19 cellular contexts compared by ENCODE assay signal in genomic region chr1:104630567-104630966, GRCh38.
DNase-seq lines count a peak whose midpoint lies in the region; ATAC-seq and TF ChIP-seq lines count a peak whose summit lies in the region.
"Had no signal": no experiment of that assay in that cellular context is flagged by ENCODE, and none has a peak within 500 bp of the region (broad histone marks: within the 10 kb centered on the region; RNA-seq: fewer than 3 reads in every experiment).

No MANE protein-coding gene starts in this region.

- no peak overlapping the region for H3K27ac ChIP-seq in SU-DHL-6 (ENCODE audit: low read depth, low read length)
- no peak overlapping the region for H3K27ac ChIP-seq in osteoblast (ENCODE audit: low read depth, low read length)

- H2AFZ ChIP-seq in SU-DHL-6 (ENCODE audit: low read depth, low read length, severe bottlenecking) (peak overlapping the region; percentile 4), osteoblast (ENCODE audit: low read length) (no peak overlapping the region)
- H2AFZ ChIP-seq: GM23338 had no signal

- H3K9me2 ChIP-seq in SU-DHL-6 (replicated peaks; ENCODE audit: insufficient read depth, low read length) = no peaks in the 10 kb centered on the region

- no peak overlapping the region for H3K4me2 ChIP-seq in SU-DHL-6 (ENCODE audit: low read depth, low read length, poor library complexity, severe bottlenecking)
- no peak overlapping the region for H3K4me2 ChIP-seq in osteoblast (ENCODE audit: insufficient read depth, low read length)
- H3K4me2 ChIP-seq: GM23338 had no signal

- H3K4me3 Mint-ChIP-seq in T-helper 1 cell treated with Interleukin-12 subunit alpha and Interleukin-12 subunit beta and Interleukin-4 antibody, amounts not matched to agents 30 μg/mL and 1 μg/mL, for 36 hours = no peak overlapping the region
- H3K4me3 Mint-ChIP-seq: CD4-positive, CD25-positive, alpha-beta regulatory T cell; CD8-positive, alpha-beta memory T cell; GM23338; HFFc6 had no signal

- no peaks in the 10 kb centered on the region for H3K36me3 Mint-ChIP-seq in T-helper 1 cell treated with Interleukin-12 subunit alpha and Interleukin-12 subunit beta and Interleukin-4 antibody, amounts not matched to agents 30 μg/mL and 1 μg/mL, for 36 hours (ENCODE audit: low read depth)
- H3K36me3 Mint-ChIP-seq: CD4-positive, CD25-positive, alpha-beta regulatory T cell; CD8-positive, alpha-beta memory T cell; IgD-negative memory B cell had no signal

- no peak for ATAC-seq in GM21360 (IDR thresholded peaks at IDR 0.05; ENCODE audit: unreplicated experiment)
- ATAC-seq: GM23338, HCT116, HepG2 had no signal

- H3K4me1 Mint-ChIP-seq in T-helper 1 cell treated with Interleukin-12 subunit alpha and Interleukin-12 subunit beta and Interleukin-4 antibody, amounts not matched to agents 30 μg/mL and 1 μg/mL, for 36 hours (ENCODE audit: low read depth) = no peaks in the 10 kb centered on the region
- H3K4me1 Mint-ChIP-seq: CD4-positive, CD25-positive, alpha-beta regulatory T cell; CD8-positive, alpha-beta memory T cell; GM23338 had no signal

- no peaks in the 10 kb centered on the region for H3K27me3 ChIP-seq in SU-DHL-6 (ENCODE audit: low read length)
- H3K27me3 ChIP-seq in osteoblast (ENCODE audit: insufficient read depth, low read length) = no peaks in the 10 kb centered on the region
- H3K27me3 ChIP-seq: BE2C had no signal

- H3K36me3 ChIP-seq in SU-DHL-6 (ENCODE audit: low read length) (no peaks in the 10 kb centered on the region), osteoblast (ENCODE audit: insufficient read depth, low read length) (no peaks in the 10 kb centered on the region)
- H3K36me3 ChIP-seq: BE2C had no signal

- H3K9ac ChIP-seq in SU-DHL-6 (ENCODE audit: low read length) = no peak overlapping the region

- H3K79me2 ChIP-seq in SU-DHL-6 (ENCODE audit: insufficient read depth, low read length) (no peaks in the 10 kb centered on the region), osteoblast (ENCODE audit: insufficient read depth, low read length) (no peaks in the 10 kb centered on the region)

- H3F3A ChIP-seq in SU-DHL-6 (ENCODE audit: insufficient read depth) = no peaks in the 10 kb centered on the region

- H3K27me3 Mint-ChIP-seq in T-helper 1 cell treated with Interleukin-12 subunit alpha and Interleukin-12 subunit beta and Interleukin-4 antibody, amounts not matched to agents 30 μg/mL and 1 μg/mL, for 36 hours (ENCODE audit: low read depth) = no peaks in the 10 kb centered on the region
- H3K27me3 Mint-ChIP-seq: CD4-positive, CD25-positive, alpha-beta regulatory T cell; CD8-positive, alpha-beta memory T cell; IgD-negative memory B cell had no signal

- peak overlapping the region; percentile 7 for H3K27ac Mint-ChIP-seq in T-helper 1 cell treated with Interleukin-12 subunit alpha and Interleukin-12 subunit beta and Interleukin-4 antibody, amounts not matched to agents 30 μg/mL and 1 μg/mL, for 36 hours
- H3K27ac Mint-ChIP-seq: CD4-positive, CD25-positive, alpha-beta regulatory T cell; CD8-positive, alpha-beta memory T cell; GM23338; HFFc6; IgD-negative memory B cell had no signal

- TF ChIP-seq CTCF in SU-DHL-6 (IDR thresholded peaks at IDR 0.05; ENCODE audit: insufficient read depth, low read length, poor library complexity, severe bottlenecking) (no peak), osteoblast (IDR thresholded peaks at IDR 0.05; ENCODE audit: extremely low read depth, low read depth, low read length) (no peak)

- DNase-seq in T-helper 1 cell (no peak), osteoblast (ENCODE audit: insufficient read length, low spot score, missing footprints) (peak; percentile 10), NCI-H146 (lab: John Stamatoyannopoulos, UW) (no peak)
- DNase-seq: BE2C; C1 segment of cervical spinal cord; CD4-positive, CD25-positive, alpha-beta regulatory T cell; CD8-positive, alpha-beta memory T cell; COR-L47; DMS 273 treated with DMSO at 0.1 percent for 48 hours; DMS79; GDM1; HFFc6 had no signal

- no peaks in the 10 kb centered on the region for H4K20me1 ChIP-seq in SU-DHL-6 (ENCODE audit: low read depth, low read length)
- H4K20me1 ChIP-seq in osteoblast (ENCODE audit: insufficient read depth, low read length) = no peaks in the 10 kb centered on the region

- H3K4me1 ChIP-seq in osteoblast (ENCODE audit: insufficient read depth, low read length) = no peaks in the 10 kb centered on the region

- no peaks in the 10 kb centered on the region for H3K9me3 ChIP-seq in SU-DHL-6 (ENCODE audit: insufficient read depth, low read length)
- H3K9me3 ChIP-seq in osteoblast (ENCODE audit: low read depth, low read length) = no peaks in the 10 kb centered on the region
- H3K9me3 ChIP-seq: BE2C had no signal

- H3K4me3 ChIP-seq in SU-DHL-6 (ENCODE audit: insufficient read depth, low read length, poor library complexity, severe bottlenecking) = no peak overlapping the region
- H3K4me3 ChIP-seq in osteoblast (ENCODE audit: insufficient read depth, low read length) = no peak overlapping the region
- H3K4me3 ChIP-seq: GM23338 had no signal

- peaks cover under 1% of the 10 kb centered on the region for H3K9me3 Mint-ChIP-seq in T-helper 1 cell treated with Interleukin-12 subunit alpha and Interleukin-12 subunit beta and Interleukin-4 antibody, amounts not matched to agents 30 μg/mL and 1 μg/mL, for 36 hours
- H3K9me3 Mint-ChIP-seq: GM23338, IgD-negative memory B cell had no signal
